Comparison of ENCODE assay signal across 1 cellular context in the genomic region with DNA sequence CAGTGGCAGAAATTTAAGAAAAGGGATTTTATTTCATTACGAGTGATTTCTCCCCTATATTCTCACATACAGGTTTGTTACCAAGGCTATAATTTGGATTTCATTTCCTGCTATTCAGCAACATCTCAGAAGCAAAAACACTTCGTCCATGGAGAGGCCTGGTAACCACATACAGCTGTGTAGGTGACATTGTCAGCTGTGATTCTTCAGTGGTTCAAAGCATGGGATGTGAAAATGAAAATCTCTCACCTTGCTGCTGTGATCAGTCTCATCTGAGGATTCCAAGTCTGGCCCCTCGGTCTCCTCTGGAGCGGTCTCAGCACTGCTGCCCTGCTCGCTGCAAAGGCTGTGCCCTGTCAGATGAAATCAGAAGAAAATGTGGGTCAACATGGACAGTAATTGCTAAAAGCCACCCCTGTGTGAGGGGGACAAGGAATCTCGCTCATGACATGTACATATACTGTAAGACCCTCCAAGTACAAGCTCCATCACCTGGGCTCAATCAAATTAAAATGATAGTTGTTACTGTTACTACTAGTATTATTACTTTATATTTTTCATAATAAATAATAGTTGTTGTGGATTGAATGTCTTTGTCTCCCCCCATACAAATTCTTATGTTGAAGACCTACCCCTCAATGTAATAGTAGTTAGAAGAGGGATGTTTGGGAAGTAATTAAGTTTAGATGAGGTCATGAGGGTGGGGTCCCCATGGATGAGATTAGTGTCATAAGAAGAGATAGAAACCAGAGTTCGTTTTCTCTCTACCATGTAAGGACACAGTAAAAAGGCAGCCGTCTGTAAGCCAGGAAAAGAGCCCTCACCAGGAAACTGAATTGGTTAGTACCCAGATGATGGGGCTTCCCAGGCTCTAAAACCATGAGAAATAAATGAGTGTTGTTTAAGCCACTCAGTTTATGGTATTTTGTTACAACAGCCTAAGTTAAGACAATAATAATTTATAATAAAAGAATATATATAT.
TF ChIP-seq lines count a peak whose summit lies in the region.

No MANE protein-coding gene starts in this region.

TF ChIP-seq in H1, 55 proteins besides CTCF, POLR2A, EP300 and RAD21:
- no peak for TF ChIP-seq TEAD4 (IDR thresholded peaks at IDR 0.05; ENCODE audit: low read depth, low read length)
- TF ChIP-seq SIX5 (IDR thresholded peaks at IDR 0.05; ENCODE audit: low read depth, low read length), result no peak
